In the genomic region with DNA sequence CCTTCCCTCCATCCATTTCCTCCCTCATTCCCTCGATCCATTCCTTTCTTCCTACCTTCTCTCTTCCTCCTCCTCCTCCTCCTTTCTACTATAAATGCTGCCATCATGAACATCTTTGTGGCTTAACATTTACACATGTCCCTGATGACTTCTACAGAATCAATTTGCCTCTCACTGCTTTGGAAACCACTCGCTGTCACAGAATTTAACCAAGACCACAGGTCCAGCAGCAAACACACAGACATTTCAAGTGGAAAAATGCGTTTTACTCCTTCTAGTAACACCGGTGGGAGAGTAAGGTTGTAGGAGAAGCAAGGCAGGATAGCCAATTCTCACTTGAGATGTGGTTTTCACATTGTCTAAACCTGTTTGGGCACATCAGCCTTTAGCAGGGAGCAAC, we compare ENCODE assay signal across 21 cellular contexts.
DNase-seq lines count a peak whose midpoint lies in the region; ATAC-seq, FAIRE-seq and TF ChIP-seq lines count a peak whose summit lies in the region.
"Had no signal": no experiment of that assay in that cellular context is flagged by ENCODE, and none has a peak within 500 bp of the region (broad histone marks: within the 10 kb centered on the region; RNA-seq: fewer than 3 reads in every experiment).

No MANE protein-coding gene starts in this region.

- H4K20me1 ChIP-seq in PC-3 (ENCODE audit: low read length) (no peaks in the 10 kb centered on the region), keratinocyte (ENCODE audit: control insufficient read depth, extremely low read depth, insufficient read depth, low read length) (no peaks in the 10 kb centered on the region)

- peaks cover 17% of the 10 kb centered on the region for H3K4me1 Mint-ChIP-seq in type B pancreatic cell (ENCODE audit: unreplicated experiment)
- H3K4me1 Mint-ChIP-seq in activated T-cell treated with anti-CD3 and anti-CD28 coated beads, Interleukin-2, amount 50 U/mL, for 4 hours (ENCODE audit: low read depth): peaks cover 22% of the 10 kb centered on the region
- H3K4me1 Mint-ChIP-seq: IgD-negative memory B cell had no signal

- no peaks in the 10 kb centered on the region for H3F3A ChIP-seq in PC-3 (ENCODE audit: low read length, unreplicated experiment)

- no peaks in the 10 kb centered on the region for H3K36me3 ChIP-seq in PC-3 (ENCODE audit: low read depth, low read length)
- H3K36me3 ChIP-seq in keratinocyte (ENCODE audit: control insufficient read depth in 2 of 2, extremely low read depth in 1 of 2, insufficient read depth in 2 of 2, low read length in 2 of 2): no peaks in the 10 kb centered on the region

- H3K4me1 ChIP-seq in PC-3 (ENCODE audit: insufficient read depth, low read length) (peaks cover 12% of the 10 kb centered on the region), keratinocyte (ENCODE audit: control insufficient read depth, extremely low read depth, insufficient read depth, low read length) (peaks cover 16% of the 10 kb centered on the region)

- no peak overlapping the region for H3K4me3 ChIP-seq in PC-3 (ENCODE audit: low read length)
- H3K4me3 ChIP-seq in astrocyte of the spinal cord (ENCODE audit: low read depth, low read length): no peak overlapping the region
- H3K4me3 ChIP-seq in keratinocyte (ENCODE audit: control insufficient read depth in 2 of 3, extremely low read depth in 1 of 3, insufficient read depth in 2 of 3, low read depth in 1 of 3, low read length in 3 of 3): peak overlapping the region in 1 of 3 experiments; percentile 1
- H3K4me3 ChIP-seq in coronary artery: no peak overlapping the region
- H3K4me3 ChIP-seq: GM12878 had no signal

- H3K36me3 Mint-ChIP-seq in type B pancreatic cell: no peaks in the 10 kb centered on the region
- no peaks in the 10 kb centered on the region for H3K36me3 Mint-ChIP-seq in activated T-cell treated with anti-CD3 and anti-CD28 coated beads, Interleukin-2, amount 50 U/mL, for 4 hours (ENCODE audit: insufficient read depth)
- H3K36me3 Mint-ChIP-seq: IgD-negative memory B cell had no signal

- H3K9me3 ChIP-seq in PC-3 (ENCODE audit: low read length) (no peaks in the 10 kb centered on the region), keratinocyte (ENCODE audit: control insufficient read depth, low read depth, low read length) (no peaks in the 10 kb centered on the region)
- H3K9me3 ChIP-seq: Caco-2 had no signal

- peak overlapping the region; percentile 39; the same call in 1 of the 2 replicates for H3K4me2 ChIP-seq in PC-3 (ENCODE audit: low read length)
- peak overlapping the region; percentile 58 for H3K4me2 ChIP-seq in keratinocyte (ENCODE audit: control insufficient read depth, extremely low read depth, insufficient read depth, low read depth, low read length)

- in situ Hi-C loops in astrocyte of the spinal cord (cut with HindIII; ENCODE audit: low sequenced_read_pairs): no loop called here

- H3K79me2 ChIP-seq in PC-3 (ENCODE audit: low read length) (no peaks in the 10 kb centered on the region), keratinocyte (ENCODE audit: control insufficient read depth, insufficient read depth, low read length) (no peaks in the 10 kb centered on the region)

- intact Hi-C loops in PC-3 (cut with micrococcal nuclease): no loop called here

- peak overlapping the region; percentile 64 for H3K27ac Mint-ChIP-seq in type B pancreatic cell
- H3K27ac Mint-ChIP-seq: CD4-positive, alpha-beta T cell; IgD-negative memory B cell had no signal

- peaks cover 6% of the 10 kb centered on the region for H3K27me3 Mint-ChIP-seq in type B pancreatic cell
- no peaks in the 10 kb centered on the region for H3K27me3 Mint-ChIP-seq in activated T-cell treated with anti-CD3 and anti-CD28 coated beads, Interleukin-2, amount 50 U/mL, for 4 hours (ENCODE audit: low read depth)
- H3K27me3 Mint-ChIP-seq: CD4-positive, alpha-beta T cell had no signal

- no peak for ATAC-seq in PC-3
- no peak for ATAC-seq in activated T-cell treated with anti-CD3 and anti-CD28 coated beads, Interleukin-2, amount 50 U/mL, for 4 hours
- ATAC-seq: GM12878, HCT116 had no signal

- H3K27ac ChIP-seq in PC-3 (ENCODE audit: low read length): no peak overlapping the region
- H3K27ac ChIP-seq in keratinocyte (ENCODE audit: control insufficient read depth, insufficient read depth, low read length): no peak overlapping the region
- H3K27ac ChIP-seq in coronary artery: no peak overlapping the region

- CTCF ChIA-PET in PC-3 (lab: Charles Lee): no interaction called here

- POLR2A ChIA-PET in PC-3 (lab: Charles Lee; ENCODE audit: unreplicated experiment): no interaction called here

- peak; percentile 13 for FAIRE-seq in keratinocyte (lab: Jason Lieb, UNC)
- FAIRE-seq: GM12878, RCC 7860 had no signal

- no peaks in the 10 kb centered on the region for H3K9me1 ChIP-seq in keratinocyte (ENCODE audit: control insufficient read depth, extremely low read depth, insufficient read depth, low read length)

- BruUV-seq in PC-3 (replicated peaks; lab: Mats Ljungman, UMichigan): no TSS peak

- H3K9ac ChIP-seq in PC-3 (ENCODE audit: low read length) (no peak overlapping the region), keratinocyte (ENCODE audit: control insufficient read depth, extremely low read depth, insufficient read depth, low read length) (no peak overlapping the region)

- TF ChIP-seq CTCF in PC-3 (conservative IDR thresholded peaks at IDR 0.05; ENCODE audit: low read depth, low read length) (no peak), astrocyte of the spinal cord (IDR thresholded peaks at IDR 0.05; ENCODE audit: low read depth, low read length) (no peak), keratinocyte (optimal IDR thresholded peaks at IDR 0.05 in 1 of 3, IDR thresholded peaks at IDR 0.05 in 1 of 3, conservative IDR thresholded peaks at IDR 0.05 in 1 of 3; ENCODE audit: extremely low read depth in 1 of 3, insufficient read depth in 2 of 3, low read length in 3 of 3) (no peak), type B pancreatic cell (conservative IDR thresholded peaks at IDR 0.05) (no peak), coronary artery (IDR thresholded peaks at IDR 0.05) (no peak)

- dilution Hi-C loops in keratinocyte (cut with MboI; ENCODE audit: extremely low pct_ligation_motif_present, low sequenced_read_pairs): no loop called here

- no peak overlapping the region for H3K4me3 Mint-ChIP-seq in type B pancreatic cell
- H3K4me3 Mint-ChIP-seq in activated T-cell treated with anti-CD3 and anti-CD28 coated beads, Interleukin-2, amount 50 U/mL, for 4 hours: no peak overlapping the region
- H3K4me3 Mint-ChIP-seq: IgD-negative memory B cell had no signal

- H3K9me2 ChIP-seq in PC-3 (replicated peaks; ENCODE audit: low read length): no peaks in the 10 kb centered on the region

- peak; percentile 25 for DNase-seq in PC-3
- peak; percentile 34 for DNase-seq in astrocyte of the spinal cord (ENCODE audit: low read depth, low spot score)
- DNase-seq in keratinocyte (ENCODE audit: low read depth, low spot score): no peak
- DNase-seq in type B pancreatic cell (ENCODE audit: extremely low spot score, unreplicated experiment): no peak
- DNase-seq in NCI-H128 (lab: John Stamatoyannopoulos, UW; ENCODE audit: unreplicated experiment): no peak
- DNase-seq in activated T-cell treated with anti-CD3 and anti-CD28 coated beads, Interleukin-2, amount 50 U/mL, for 4 hours: no peak
- no peak for DNase-seq in coronary artery (ENCODE audit: low spot score)
- DNase-seq: Caco-2; CD4-positive, alpha-beta T cell; DMS 273 treated with DMSO at 0.1 percent for 48 hours; DMS79 treated with DMSO at 0.1 percent for 48 hours; GOT3; NCI-H1436; NCI-H1930; NCI-H226; NCI-H748 treated with DMSO at 0.1 percent for 48 hours; SHP77 had no signal

- no peaks in the 10 kb centered on the region for H3K27me3 ChIP-seq in PC-3 (ENCODE audit: low read length)
- H3K27me3 ChIP-seq in keratinocyte (ENCODE audit: control insufficient read depth, extremely low read depth, insufficient read depth, low read length): no peaks in the 10 kb centered on the region

- no peaks in the 10 kb centered on the region for H3K9me3 Mint-ChIP-seq in type B pancreatic cell
- no peaks in the 10 kb centered on the region for H3K9me3 Mint-ChIP-seq in activated T-cell treated with anti-CD3 and anti-CD28 coated beads, Interleukin-2, amount 50 U/mL, for 4 hours
- H3K9me3 Mint-ChIP-seq: CD4-positive, alpha-beta T cell; IgD-negative memory B cell had no signal

- H2AFZ ChIP-seq in PC-3 (ENCODE audit: low read length) (no peak overlapping the region), keratinocyte (ENCODE audit: control insufficient read depth, low read length) (peak overlapping the region; percentile 61)

Comparison
In these comparisons a context has a peak if more than half of its experiments do, and no peak if none do; other contexts are left out.
1. DNase-seq: peak in PC-3 (single experiment) and astrocyte of the spinal cord (single experiment); none in keratinocyte (single experiment), type B pancreatic cell (single experiment), NCI-H128 (single experiment), activated T-cell treated with anti-CD3 and anti-CD28 coated beads, Interleukin-2, amount 50 U/mL, for 4 hours (single experiment) and coronary artery (single experiment).